31 cellular contexts compared by ENCODE assay signal in genomic region chr12:129179941-129180340, GRCh38.
"Had no signal": no experiment of that assay in that cellular context is flagged by ENCODE, and none has a peak within 500 bp of the region (broad histone marks: within the 10 kb centered on the region; RNA-seq: fewer than 3 reads in every experiment).

No MANE protein-coding gene starts in this region.

- H3K9me3 ChIP-seq: SJCRH30 had no signal

- H3K36me3 ChIP-seq: SJCRH30 had no signal

- DNase-seq: Karpas-422, KBM-7, MM.1S, MV-4-11, NCI-H1092, NCI-H1105, NCI-H1417 treated with DMSO at 0.1 percent for 48 hours, NCI-H1436 treated with DMSO at 0.1 percent for 48 hours, NCI-H1694 treated with DMSO at 0.1 percent for 48 hours, NCI-H187 treated with DMSO at 0.1 percent for 48 hours, NCI-H2029, NCI-H2081, NCI-H2171 treated with DMSO at 0.1 percent for 48 hours, NCI-H2227 treated with DMSO at 0.1 percent for 48 hours, NCI-H345, NCI-H446 treated with DMSO at 0.1 percent for 48 hours, NCI-H510A, NCI-H524, NCI-H526, NCI-H69, NCI-H748 treated with DMSO at 0.1 percent for 48 hours, PC-9, SHP77, SIG-M5, SJCRH30 had no signal

- ATAC-seq: Panc1, Right ventricle myocardium inferior, SK-N-SH treated with all-trans-retinoic acid at 6 μM for 48 hours had no signal

- H3K27me3 ChIP-seq: SJCRH30 had no signal

- H3K4me3 ChIP-seq: PC-9, SJCRH30, SK-N-MC had no signal

- H3K4me1 ChIP-seq: SJCRH30 had no signal

- H3K27ac ChIP-seq: KMS-11, PC-9, RWPE1, SJCRH30, SK-N-MC had no signal
